ENCODE assay signal across 2 cellular contexts in the genomic region with DNA sequence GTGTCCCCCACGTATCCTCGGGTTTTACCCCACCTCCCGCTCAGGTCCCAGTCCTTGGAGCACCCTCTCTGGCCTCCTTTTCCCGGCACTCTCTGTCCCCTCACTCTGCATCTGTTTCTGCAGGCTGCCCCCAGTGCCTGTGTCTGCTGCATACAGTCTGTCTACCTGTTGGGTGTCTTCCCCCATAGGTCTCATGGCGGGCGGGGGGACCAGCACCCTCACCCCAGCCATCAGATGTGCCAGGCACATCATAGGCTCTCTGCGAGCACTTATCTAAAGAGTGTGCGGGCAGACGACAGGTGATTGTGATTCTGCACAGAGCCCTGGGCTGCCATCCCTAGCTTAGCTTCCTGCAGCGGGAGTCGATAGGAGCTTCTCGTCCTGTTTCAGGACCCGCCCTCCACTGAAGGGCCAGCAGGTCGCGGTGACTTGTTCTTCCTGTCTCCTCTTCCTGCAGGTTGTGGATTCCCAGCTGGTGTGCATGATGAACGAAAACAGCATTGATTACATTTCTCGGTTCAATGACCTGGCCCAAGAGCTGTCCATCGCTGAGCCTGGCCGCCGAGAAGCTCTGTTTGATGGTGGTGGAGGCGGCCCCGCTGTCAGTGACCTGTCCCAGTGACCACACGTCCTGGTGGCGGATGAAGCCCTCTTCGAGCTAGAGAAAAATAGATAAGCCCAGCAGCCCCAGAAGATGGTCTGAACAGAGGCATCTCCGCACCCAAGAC.
A peak's percentile ranks its signal among the peaks of the same experiment; 100 is the strongest.
TF ChIP-seq lines count a peak whose summit lies in the region.

No MANE protein-coding gene starts in this region.

TF ChIP-seq in liver, 16 proteins besides CTCF, POLR2A, EP300 and RAD21:
- TF ChIP-seq HNF4A (conservative IDR thresholded peaks at IDR 0.05) (no peak), SP1 (IDR thresholded peaks at IDR 0.05) (peak; percentile 11), RXRA (IDR thresholded peaks at IDR 0.05) (peak in 1 of 2 donors; percentile 81)

TF ChIP-seq in HepG2, 621 proteins besides CTCF, POLR2A, EP300 and RAD21:
- no peak for TF ChIP-seq RCOR2 (CRISPR knock-in tag; IDR thresholded peaks at IDR 0.05)
- TF ChIP-seq, protein P1, sequence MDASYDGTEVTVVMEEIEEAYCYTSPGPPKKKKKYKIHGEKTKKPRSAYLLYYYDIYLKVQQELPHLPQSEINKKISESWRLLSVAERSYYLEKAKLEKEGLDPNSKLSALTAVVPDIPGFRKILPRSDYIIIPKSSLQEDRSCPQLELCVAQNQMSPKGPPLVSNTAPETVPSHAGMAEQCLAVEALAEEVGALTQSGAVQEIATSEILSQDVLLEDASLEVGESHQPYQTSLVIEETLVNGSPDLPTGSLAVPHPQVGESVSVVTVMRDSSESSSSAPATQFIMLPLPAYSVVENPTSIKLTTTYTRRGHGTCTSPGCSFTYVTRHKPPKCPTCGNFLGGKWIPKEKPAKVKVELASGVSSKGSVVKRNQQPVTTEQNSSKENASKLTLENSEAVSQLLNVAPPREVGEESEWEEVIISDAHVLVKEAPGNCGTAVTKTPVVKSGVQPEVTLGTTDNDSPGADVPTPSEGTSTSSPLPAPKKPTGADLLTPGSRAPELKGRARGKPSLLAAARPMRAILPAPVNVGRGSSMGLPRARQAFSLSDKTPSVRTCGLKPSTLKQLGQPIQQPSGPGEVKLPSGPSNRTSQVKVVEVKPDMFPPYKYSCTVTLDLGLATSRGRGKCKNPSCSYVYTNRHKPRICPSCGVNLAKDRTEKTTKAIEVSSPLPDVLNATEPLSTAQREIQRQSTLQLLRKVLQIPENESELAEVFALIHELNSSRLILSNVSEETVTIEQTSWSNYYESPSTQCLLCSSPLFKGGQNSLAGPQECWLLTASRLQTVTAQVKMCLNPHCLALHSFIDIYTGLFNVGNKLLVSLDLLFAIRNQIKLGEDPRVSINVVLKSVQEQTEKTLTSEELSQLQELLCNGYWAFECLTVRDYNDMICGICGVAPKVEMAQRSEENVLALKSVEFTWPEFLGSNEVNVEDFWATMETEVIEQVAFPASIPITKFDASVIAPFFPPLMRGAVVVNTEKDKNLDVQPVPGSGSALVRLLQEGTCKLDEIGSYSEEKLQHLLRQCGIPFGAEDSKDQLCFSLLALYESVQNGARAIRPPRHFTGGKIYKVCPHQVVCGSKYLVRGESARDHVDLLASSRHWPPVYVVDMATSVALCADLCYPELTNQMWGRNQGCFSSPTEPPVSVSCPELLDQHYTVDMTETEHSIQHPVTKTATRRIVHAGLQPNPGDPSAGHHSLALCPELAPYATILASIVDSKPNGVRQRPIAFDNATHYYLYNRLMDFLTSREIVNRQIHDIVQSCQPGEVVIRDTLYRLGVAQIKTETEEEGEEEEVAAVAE (CRISPR knock-in tag; IDR thresholded peaks at IDR 0.05; ENCODE audit: borderline replicate concordance): no peak
- TF ChIP-seq ZFX (CRISPR knock-in tag; IDR thresholded peaks at IDR 0.05; ENCODE audit: low read depth): no peak
- TF ChIP-seq, protein P2, sequence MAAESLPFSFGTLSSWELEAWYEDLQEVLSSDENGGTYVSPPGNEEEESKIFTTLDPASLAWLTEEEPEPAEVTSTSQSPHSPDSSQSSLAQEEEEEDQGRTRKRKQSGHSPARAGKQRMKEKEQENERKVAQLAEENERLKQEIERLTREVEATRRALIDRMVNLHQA (CRISPR knock-in tag; IDR thresholded peaks at IDR 0.05): no peak
- TF ChIP-seq, protein P3, sequence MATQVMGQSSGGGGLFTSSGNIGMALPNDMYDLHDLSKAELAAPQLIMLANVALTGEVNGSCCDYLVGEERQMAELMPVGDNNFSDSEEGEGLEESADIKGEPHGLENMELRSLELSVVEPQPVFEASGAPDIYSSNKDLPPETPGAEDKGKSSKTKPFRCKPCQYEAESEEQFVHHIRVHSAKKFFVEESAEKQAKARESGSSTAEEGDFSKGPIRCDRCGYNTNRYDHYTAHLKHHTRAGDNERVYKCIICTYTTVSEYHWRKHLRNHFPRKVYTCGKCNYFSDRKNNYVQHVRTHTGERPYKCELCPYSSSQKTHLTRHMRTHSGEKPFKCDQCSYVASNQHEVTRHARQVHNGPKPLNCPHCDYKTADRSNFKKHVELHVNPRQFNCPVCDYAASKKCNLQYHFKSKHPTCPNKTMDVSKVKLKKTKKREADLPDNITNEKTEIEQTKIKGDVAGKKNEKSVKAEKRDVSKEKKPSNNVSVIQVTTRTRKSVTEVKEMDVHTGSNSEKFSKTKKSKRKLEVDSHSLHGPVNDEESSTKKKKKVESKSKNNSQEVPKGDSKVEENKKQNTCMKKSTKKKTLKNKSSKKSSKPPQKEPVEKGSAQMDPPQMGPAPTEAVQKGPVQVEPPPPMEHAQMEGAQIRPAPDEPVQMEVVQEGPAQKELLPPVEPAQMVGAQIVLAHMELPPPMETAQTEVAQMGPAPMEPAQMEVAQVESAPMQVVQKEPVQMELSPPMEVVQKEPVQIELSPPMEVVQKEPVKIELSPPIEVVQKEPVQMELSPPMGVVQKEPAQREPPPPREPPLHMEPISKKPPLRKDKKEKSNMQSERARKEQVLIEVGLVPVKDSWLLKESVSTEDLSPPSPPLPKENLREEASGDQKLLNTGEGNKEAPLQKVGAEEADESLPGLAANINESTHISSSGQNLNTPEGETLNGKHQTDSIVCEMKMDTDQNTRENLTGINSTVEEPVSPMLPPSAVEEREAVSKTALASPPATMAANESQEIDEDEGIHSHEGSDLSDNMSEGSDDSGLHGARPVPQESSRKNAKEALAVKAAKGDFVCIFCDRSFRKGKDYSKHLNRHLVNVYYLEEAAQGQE (IDR thresholded peaks at IDR 0.05; ENCODE audit: borderline replicate concordance in 1 of 2, low read depth in 1 of 2, low read length in 2 of 2): no peak
- TF ChIP-seq EHMT2 (IDR thresholded peaks at IDR 0.05; ENCODE audit: borderline replicate concordance, low read depth, low read length): no peak
- no peak for TF ChIP-seq ZSCAN29 (CRISPR knock-in tag; conservative IDR thresholded peaks at IDR 0.05)
- TF ChIP-seq ZZZ3 (CRISPR knock-in tag; IDR thresholded peaks at IDR 0.05; ENCODE audit: borderline replicate concordance): no peak
- TF ChIP-seq, protein P4, sequence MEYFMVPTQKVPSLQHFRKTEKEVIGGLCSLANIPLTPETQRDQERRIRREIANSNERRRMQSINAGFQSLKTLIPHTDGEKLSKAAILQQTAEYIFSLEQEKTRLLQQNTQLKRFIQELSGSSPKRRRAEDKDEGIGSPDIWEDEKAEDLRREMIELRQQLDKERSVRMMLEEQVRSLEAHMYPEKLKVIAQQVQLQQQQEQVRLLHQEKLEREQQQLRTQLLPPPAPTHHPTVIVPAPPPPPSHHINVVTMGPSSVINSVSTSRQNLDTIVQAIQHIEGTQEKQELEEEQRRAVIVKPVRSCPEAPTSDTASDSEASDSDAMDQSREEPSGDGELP (IDR thresholded peaks at IDR 0.05; ENCODE audit: borderline replicate concordance, low read depth): no peak
